23 cellular contexts compared by ENCODE assay signal in the genomic region with DNA sequence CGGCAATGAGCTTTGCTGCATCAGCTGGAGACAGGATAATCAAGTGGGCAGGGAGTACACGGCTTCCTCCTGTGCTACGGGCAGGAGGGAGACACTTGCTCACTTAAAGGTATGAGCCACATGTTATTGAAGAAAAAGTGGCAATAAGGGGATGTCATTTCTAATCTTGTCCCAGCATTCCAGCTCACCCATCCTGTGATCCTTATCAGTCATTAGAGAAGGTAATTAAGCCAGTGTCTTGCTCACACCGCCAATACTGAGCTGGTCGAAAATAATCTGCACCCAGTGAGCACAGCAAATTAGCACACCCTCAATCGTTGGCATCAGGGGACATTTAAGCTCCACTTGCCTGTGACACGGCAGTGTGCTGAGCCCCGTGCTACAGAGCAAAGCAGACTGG.
A peak's percentile ranks its signal among the peaks of the same experiment; 100 is the strongest.
DNase-seq lines count a peak whose midpoint lies in the region; ATAC-seq and TF ChIP-seq lines count a peak whose summit lies in the region.
"Had no signal": no experiment of that assay in that cellular context is flagged by ENCODE, and none has a peak within 500 bp of the region (broad histone marks: within the 10 kb centered on the region; RNA-seq: fewer than 3 reads in every experiment).

No MANE protein-coding gene starts in this region.

- H3K9ac ChIP-seq in endodermal cell (ENCODE audit: extremely low read depth, low read length, poor library complexity, severe bottlenecking) (no peak overlapping the region), neuronal stem cell (ENCODE audit: low read depth, low read length, poor library complexity) (no peak overlapping the region)
- H3K9ac ChIP-seq: BLaER1 treated with 17β-estradiol and CSF1 and Interleukin-3, amounts not matched to agents 10 nM and 100 nM had no signal

- H3K4me3 ChIP-seq in endodermal cell (ENCODE audit: low read length) = peak overlapping the region; percentile 37
- H3K4me3 ChIP-seq in neuronal stem cell (ENCODE audit: low read length in 2 of 2) = no peak overlapping the region
- H3K4me3 ChIP-seq: A549; BLaER1 treated with 17β-estradiol and CSF1 and Interleukin-3, amounts not matched to agents 10 nM and 100 nM had no signal

- no peaks in the 10 kb centered on the region for H3K36me3 ChIP-seq in endodermal cell (ENCODE audit: control insufficient read depth, insufficient read depth, low read length)
- no peaks in the 10 kb centered on the region for H3K36me3 ChIP-seq in neuronal stem cell (replicated peaks in 1 of 2; ENCODE audit: control insufficient read depth in 2 of 2, insufficient read depth in 2 of 2, low read length in 2 of 2)
- H3K36me3 ChIP-seq: BLaER1 treated with 17β-estradiol and CSF1 and Interleukin-3, amounts not matched to agents 10 nM and 100 nM had no signal

- H2AFZ ChIP-seq in neuronal stem cell (ENCODE audit: low read length) = no peak overlapping the region

- H3K4me1 ChIP-seq in endodermal cell (ENCODE audit: control insufficient read depth, insufficient read depth, low read length) (peaks cover 22% of the 10 kb centered on the region), neuronal stem cell (ENCODE audit: control insufficient read depth in 2 of 2, insufficient read depth in 1 of 2, low read depth in 1 of 2, low read length in 2 of 2) (peaks cover 0 to 8% of the 10 kb centered on the region in 2 donors)
- H3K4me1 ChIP-seq: A549; BLaER1 treated with 17β-estradiol and CSF1 and Interleukin-3, amounts not matched to agents 10 nM and 100 nM; Caco-2 had no signal

- H3K9me3 ChIP-seq in endodermal cell (ENCODE audit: control insufficient read depth, low read length) (no peaks in the 10 kb centered on the region), neuronal stem cell (replicated peaks in 1 of 2; ENCODE audit: control insufficient read depth in 2 of 2, insufficient read depth in 1 of 2, low read depth in 1 of 2, low read length in 2 of 2) (no peaks in the 10 kb centered on the region)
- H3K9me3 ChIP-seq: A549; BLaER1 treated with 17β-estradiol and CSF1 and Interleukin-3, amounts not matched to agents 10 nM and 100 nM; Caco-2 had no signal

- no peak overlapping the region for H3K4me3 Mint-ChIP-seq in endodermal cell
- H3K4me3 Mint-ChIP-seq: B cell; CD4-positive, alpha-beta T cell; CD8-positive, alpha-beta T cell had no signal

- peak overlapping the region; percentile 76 for H3K27ac Mint-ChIP-seq in endodermal cell
- H3K27ac Mint-ChIP-seq: B cell; CD4-positive, alpha-beta T cell; CD8-positive, alpha-beta T cell had no signal

- peaks cover 3% of the 10 kb centered on the region for H3K27me3 Mint-ChIP-seq in endodermal cell (ENCODE audit: insufficient read depth)
- H3K27me3 Mint-ChIP-seq: B cell had no signal

- DNase-seq in D341Med (ENCODE audit: low spot score) = peak; percentile 55
- no peak for DNase-seq in endodermal cell
- DNase-seq in neuronal stem cell (ENCODE audit: low spot score) = no peak
- no peak for DNase-seq in NCI-H2029 treated with DMSO at 0.1 percent for 48 hours (lab: John Stamatoyannopoulos, UW)
- DNase-seq in NCI-H510A treated with DMSO at 0.1 percent for 48 hours (lab: John Stamatoyannopoulos, UW) = no peak
- DNase-seq: AML-193; Caco-2; Calu3; CD4-positive, alpha-beta T cell; CD8-positive, alpha-beta T cell; DMS 273 treated with DMSO at 0.1 percent for 48 hours; DMS153; DMS53; DMS79; DND-41; EL; GF-D8 had no signal

- no peak overlapping the region for H2BK12ac ChIP-seq in neuronal stem cell (ENCODE audit: low read length)

- H3K27ac ChIP-seq in endodermal cell (ENCODE audit: low read depth, low read length) = no peak overlapping the region
- H3K27ac ChIP-seq in neuronal stem cell (replicated peaks; ENCODE audit: low read length) = no peak overlapping the region
- H3K27ac ChIP-seq: 22Rv1; A549; BLaER1 treated with 17β-estradiol and CSF1 and Interleukin-3, amounts not matched to agents 10 nM and 100 nM; C4-2B had no signal

- H3K14ac ChIP-seq in neuronal stem cell (ENCODE audit: low read length) = no peak overlapping the region

- H3K4ac ChIP-seq in neuronal stem cell (ENCODE audit: low read length) = no peak overlapping the region

- H4K8ac ChIP-seq in neuronal stem cell (ENCODE audit: low read depth, low read length) = no peak overlapping the region

- no peak overlapping the region for H2BK120ac ChIP-seq in neuronal stem cell (ENCODE audit: low read depth, low read length)

- no peak for ATAC-seq in GM18909 (IDR thresholded peaks at IDR 0.05; ENCODE audit: poor library complexity, unreplicated experiment)
- ATAC-seq: A549; CD8-positive, alpha-beta T cell had no signal

- no peak for TF ChIP-seq CTCF in endodermal cell (conservative IDR thresholded peaks at IDR 0.05)

- H3K4me2 ChIP-seq in neuronal stem cell (ENCODE audit: insufficient read depth, low read length, poor library complexity, severe bottlenecking) = no peak overlapping the region
- H3K4me2 ChIP-seq: A549; BLaER1 treated with 17β-estradiol and CSF1 and Interleukin-3, amounts not matched to agents 10 nM and 100 nM had no signal

- H3K4me1 Mint-ChIP-seq in endodermal cell = peaks cover 45% of the 10 kb centered on the region
- H3K4me1 Mint-ChIP-seq: B cell had no signal

- H2BK15ac ChIP-seq in neuronal stem cell (ENCODE audit: low read length) = no peak overlapping the region

- H3K79me1 ChIP-seq in neuronal stem cell (ENCODE audit: low read depth, low read length) = no peaks in the 10 kb centered on the region

- no peak overlapping the region for H3K23ac ChIP-seq in neuronal stem cell (ENCODE audit: low read depth, low read length, poor library complexity)

- peak overlapping the region; percentile 15 for H2AK5ac ChIP-seq in neuronal stem cell (ENCODE audit: low read depth, low read length)

- no peak overlapping the region for H2BK5ac ChIP-seq in neuronal stem cell (ENCODE audit: low read length)

- no peak overlapping the region for H3K18ac ChIP-seq in neuronal stem cell (ENCODE audit: low read length)

- H3K36me3 Mint-ChIP-seq in endodermal cell (ENCODE audit: low read depth) = no peaks in the 10 kb centered on the region
- H3K36me3 Mint-ChIP-seq: CD8-positive, alpha-beta T cell had no signal

- 68 to 74% methylated on average over 7 to 8 of the region's 8 CpGs for whole genome bisulfite sequencing in endodermal cell (ENCODE audit: insufficient coverage in 1 of 2, insufficient read length in 1 of 2), 2 experiments
- no CpG with 5 or more reads among the region's 8 CpGs for WGBS in neuronal stem cell (ENCODE audit: extremely low coverage in 2 of 2, insufficient read length in 2 of 2, insufficient replicate concordance in 1 of 2), 2 donors

- no peaks in the 10 kb centered on the region for H3K9me3 Mint-ChIP-seq in endodermal cell
- H3K9me3 Mint-ChIP-seq: CD4-positive, alpha-beta T cell; CD8-positive, alpha-beta T cell had no signal

- no peak overlapping the region for H4K91ac ChIP-seq in neuronal stem cell (ENCODE audit: low read depth, low read length, poor library complexity)

- H3K27me3 ChIP-seq in endodermal cell (ENCODE audit: control insufficient read depth, insufficient read depth, low read length, poor library complexity, severe bottlenecking) = no peaks in the 10 kb centered on the region
- H3K27me3 ChIP-seq in neuronal stem cell (ENCODE audit: control insufficient read depth in 3 of 3, insufficient read depth in 3 of 3, low read depth in 1 of 3, low read length in 3 of 3) = peaks cover 0 to 2% (median 0%) of the 10 kb centered on the region in 3 experiments
- H3K27me3 ChIP-seq: BLaER1 treated with 17β-estradiol and CSF1 and Interleukin-3, amounts not matched to agents 10 nM and 100 nM had no signal
